In the genomic region with DNA sequence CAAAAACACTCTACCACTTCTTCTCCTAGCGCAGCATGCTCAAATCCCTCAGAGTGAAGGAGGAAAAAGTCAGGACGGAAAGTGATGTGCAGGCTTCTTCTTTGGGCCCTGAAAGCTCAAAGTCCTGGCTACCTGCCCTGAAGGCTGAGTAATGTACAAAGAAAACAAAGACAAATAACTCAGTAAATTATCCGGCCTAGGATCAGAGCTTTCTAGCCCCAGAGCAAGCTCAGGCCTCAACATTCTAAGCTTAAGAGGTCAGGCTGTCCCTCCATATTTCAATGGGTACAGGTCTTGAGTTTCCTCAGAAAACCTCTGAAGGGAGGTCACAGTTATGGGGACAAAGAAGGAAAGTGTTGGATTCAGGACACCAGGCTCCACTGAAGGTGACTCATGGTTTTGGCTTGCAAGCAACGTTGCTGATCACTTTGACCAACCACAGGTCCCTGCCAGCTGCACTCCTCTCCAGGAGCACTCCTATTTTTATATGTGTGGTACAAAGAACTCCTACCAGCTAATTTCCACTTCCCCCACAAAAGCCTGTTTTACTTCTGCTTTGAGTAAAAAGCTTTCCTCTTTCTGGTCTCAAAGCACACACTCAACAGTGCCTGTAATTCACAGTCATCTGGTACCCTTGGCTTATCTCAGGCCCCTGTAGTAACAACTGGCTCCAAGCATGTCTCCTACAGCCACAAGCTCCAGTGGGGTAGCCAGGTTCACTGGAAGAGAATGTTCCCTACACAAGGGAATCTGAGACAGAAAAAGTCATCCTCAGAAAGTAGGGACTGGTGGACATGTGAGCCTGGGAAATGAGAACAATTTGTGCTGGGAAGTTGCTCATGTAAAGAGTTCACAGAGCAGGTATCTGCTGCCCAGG, we compare ENCODE assay signal across 8 cellular contexts.
DNase-seq lines count a peak whose midpoint lies in the region; ATAC-seq, FAIRE-seq and TF ChIP-seq lines count a peak whose summit lies in the region.

No MANE protein-coding gene starts in this region.

- no peaks in the 10 kb centered on the region for H3K79me1 ChIP-seq in H1 (ENCODE audit: low read depth, low read length)

- no peak overlapping the region for H2BK120ac ChIP-seq in H1 (replicated peaks; ENCODE audit: low read depth, low read length)

- H3K56ac ChIP-seq in H1 (replicated peaks; ENCODE audit: insufficient read length, low read depth, low read length), result no peak overlapping the region

- no peak overlapping the region for H2BK20ac ChIP-seq in H1 (ENCODE audit: low read length)

- no peak overlapping the region for H3K4me3 ChIP-seq in H1 (ENCODE audit: extremely low read depth in 1 of 4, insufficient read depth in 2 of 4, low read depth in 3 of 4, low read length in 4 of 4)
- H3K4me3 ChIP-seq in muscle layer of colon (ENCODE audit: low read depth in 1 of 2, low read length in 2 of 2), result peak overlapping the region in 1 of 2 donors; percentile 7

- CTCF ChIA-PET in H1 (lab: Charles Lee; ENCODE audit: partially characterized antibody), result interaction anchor here (0.6 to 1.4 kb wide), 6 partner anchors 9 to 363 kb away, joined by 3 to 4 read pairs (median 3); no protein-coding TSS in a partner anchor

- no peak overlapping the region for H4K8ac ChIP-seq in H1 (ENCODE audit: extremely low read depth, insufficient read depth, low read length)

- POLR2A ChIA-PET in H1 (lab: Charles Lee; ENCODE audit: partially characterized antibody), result no interaction called here

- DNase-seq in RKO (ENCODE audit: low spot score) (peak; percentile 66), H1 (ENCODE audit: low read depth in 1 of 2, low spot score in 2 of 2) (no peak), mesenteric fat pad (ENCODE audit: low spot score) (no peak), DMS 273 (lab: John Stamatoyannopoulos, UW; ENCODE audit: unreplicated experiment) (no peak)

- no peak overlapping the region for H3K14ac ChIP-seq in H1 (ENCODE audit: insufficient read length)

- TF ChIP-seq EP300 in H1 (IDR thresholded peaks at IDR 0.05; ENCODE audit: borderline replicate concordance in 1 of 2, low read depth in 2 of 2, low read length in 2 of 2), result no peak

- H2BK12ac ChIP-seq in H1 (ENCODE audit: low read depth, low read length), result no peak overlapping the region

- H3K27me3 ChIP-seq in H1 (replicated peaks in 1 of 4; ENCODE audit: control insufficient read depth in 3 of 4, extremely low read depth in 1 of 4, insufficient read depth in 3 of 4, low read length in 3 of 4), result no peaks in the 10 kb centered on the region
- H3K27me3 ChIP-seq in muscle layer of colon (ENCODE audit: control insufficient read depth in 1 of 2, insufficient read depth in 2 of 2, low read length in 2 of 2), result no peaks in the 10 kb centered on the region

- H3K79me2 ChIP-seq in H1 (ENCODE audit: control insufficient read depth in 1 of 2, insufficient read depth in 2 of 2, low read length in 2 of 2), result no peaks in the 10 kb centered on the region

- H3K9me3 ChIP-seq in H1 (ENCODE audit: insufficient read depth in 2 of 2, low read depth in 1 of 2, low read length in 1 of 2) (no peaks in the 10 kb centered on the region), muscle layer of colon (ENCODE audit: low read length) (no peaks in the 10 kb centered on the region)

- no peak overlapping the region for H2BK5ac ChIP-seq in H1 (ENCODE audit: low read depth, low read length)

- TF ChIP-seq CTCF in C4-2B (conservative IDR thresholded peaks at IDR 0.05) (no peak), H1 (IDR thresholded peaks at IDR 0.05; ENCODE audit: control extremely low read depth in 1 of 3, insufficient read depth in 1 of 3, low read depth in 1 of 3, low read length in 3 of 3) (no peak)

- no peak overlapping the region for H4K5ac ChIP-seq in H1 (ENCODE audit: insufficient read length, low read depth, low read length)

- no peaks in the 10 kb centered on the region for H3K36me3 ChIP-seq in H1 (ENCODE audit: control insufficient read depth in 2 of 4, insufficient read depth in 4 of 4, low read length in 3 of 4)
- no peaks in the 10 kb centered on the region for H3K36me3 ChIP-seq in muscle layer of colon (ENCODE audit: insufficient read depth, low read length)

- H3K23me2 ChIP-seq in H1 (ENCODE audit: low read depth, low read length), result no peaks in the 10 kb centered on the region

- no peak for TF ChIP-seq RAD21 in H1 (IDR thresholded peaks at IDR 0.05 in 1 of 2, conservative IDR thresholded peaks at IDR 0.05 in 1 of 2; ENCODE audit: low read depth in 2 of 2, low read length in 2 of 2)

- no peak overlapping the region for H3K18ac ChIP-seq in H1 (ENCODE audit: extremely low read depth, low read length)

- H3K4me2 ChIP-seq in H1 (ENCODE audit: insufficient read depth in 1 of 2, low read depth in 2 of 2, low read length in 2 of 2), result no peak overlapping the region

- H2BK15ac ChIP-seq in H1 (ENCODE audit: low read length), result no peak overlapping the region

- no peak overlapping the region for H3K23ac ChIP-seq in H1 (ENCODE audit: insufficient read length)

- H3K4ac ChIP-seq in H1 (replicated peaks; ENCODE audit: insufficient read length, low read depth, low read length), result no peak overlapping the region

- 85% methylated on average over 4 of the region's 4 CpGs; no CpG with 5 or more reads in 1 of the 2 experiments for WGBS in H1 (ENCODE audit: extremely low coverage in 1 of 2, insufficient coverage in 1 of 2, insufficient read length in 1 of 2, insufficient replicate concordance in 2 of 2, low coverage in 1 of 2, low lambda C conversion rate in 2 of 2, missing lambda C conversion rate in 1 of 2), 2 experiments

- ATAC-seq in GM18909 (IDR thresholded peaks at IDR 0.05; ENCODE audit: poor library complexity, unreplicated experiment) (peak; percentile 73), HG03103 (IDR thresholded peaks at IDR 0.05; ENCODE audit: low read depth, unreplicated experiment) (peak; percentile 88)

- H3K9ac ChIP-seq in H1 (replicated peaks in 1 of 4; ENCODE audit: extremely low read depth in 1 of 4, low read depth in 3 of 4, low read length in 3 of 4) (no peak overlapping the region), muscle layer of colon (ENCODE audit: low read length) (no peak overlapping the region)

- no peak for FAIRE-seq in H1 (lab: Jason Lieb, UNC)

- H3K4me1 ChIP-seq in H1 (replicated peaks in 1 of 4; ENCODE audit: control insufficient read depth in 3 of 4, insufficient read depth in 4 of 4, low read length in 3 of 4) (no peaks in the 10 kb centered on the region), muscle layer of colon (ENCODE audit: insufficient read depth, low read length) (peaks cover 24% of the 10 kb centered on the region)

- H2AK5ac ChIP-seq in H1 (ENCODE audit: low read depth, low read length), result no peak overlapping the region

- H4K91ac ChIP-seq in H1 (replicated peaks; ENCODE audit: insufficient read length, low read length), result no peak overlapping the region

- no peak for TF ChIP-seq POLR2A in H1 (IDR thresholded peaks at IDR 0.05; ENCODE audit: control extremely low read depth in 1 of 2, low read depth in 2 of 2, low read length in 2 of 2)

- peak overlapping the region; percentile 50; the same call in 1 of the 2 replicates for H2AFZ ChIP-seq in H1 (ENCODE audit: low read length)

- H3K27ac ChIP-seq in C4-2B (peak overlapping the region; percentile 41; the same call in 1 of the 2 replicates), H1 (ENCODE audit: low read depth, low read length) (no peak overlapping the region), muscle layer of colon (ENCODE audit: low read depth, low read length) (peak overlapping the region; percentile 77)

- H4K20me1 ChIP-seq in H1 (replicated peaks in 1 of 2; ENCODE audit: control insufficient read depth in 1 of 2, insufficient read depth in 2 of 2, low read length in 2 of 2), result no peaks in the 10 kb centered on the region

TF ChIP-seq in H1, 55 proteins besides CTCF, POLR2A, EP300 and RAD21:
- TF ChIP-seq ZNF274 (IDR thresholded peaks at IDR 0.05; ENCODE audit: borderline replicate concordance, extremely low read depth, low read length) (no peak), CHD1 (IDR thresholded peaks at IDR 0.05; ENCODE audit: low read depth, low read length) (no peak), BCL11A (IDR thresholded peaks at IDR 0.05; ENCODE audit: low read depth in 2 of 2, low read length in 2 of 2) (no peak), NRF1 (IDR thresholded peaks at IDR 0.05; ENCODE audit: low read depth, low read length) (no peak), MAFK (IDR thresholded peaks at IDR 0.05; ENCODE audit: low read depth, low read length) (no peak), KDM5A (IDR thresholded peaks at IDR 0.05; ENCODE audit: low read length) (no peak), TAF1 (IDR thresholded peaks at IDR 0.05; ENCODE audit: low read depth, low read length) (no peak), SAP30 (IDR thresholded peaks at IDR 0.05; ENCODE audit: insufficient read depth, insufficient replicate concordance, low read length) (no peak), EZH2 (IDR thresholded peaks at IDR 0.05; ENCODE audit: low read depth, low read length, severe bottlenecking) (no peak), ASH2L (IDR thresholded peaks at IDR 0.05; ENCODE audit: low read length) (no peak), USF2 (IDR thresholded peaks at IDR 0.05; ENCODE audit: low read length) (no peak)
- TF ChIP-seq, protein P1, sequence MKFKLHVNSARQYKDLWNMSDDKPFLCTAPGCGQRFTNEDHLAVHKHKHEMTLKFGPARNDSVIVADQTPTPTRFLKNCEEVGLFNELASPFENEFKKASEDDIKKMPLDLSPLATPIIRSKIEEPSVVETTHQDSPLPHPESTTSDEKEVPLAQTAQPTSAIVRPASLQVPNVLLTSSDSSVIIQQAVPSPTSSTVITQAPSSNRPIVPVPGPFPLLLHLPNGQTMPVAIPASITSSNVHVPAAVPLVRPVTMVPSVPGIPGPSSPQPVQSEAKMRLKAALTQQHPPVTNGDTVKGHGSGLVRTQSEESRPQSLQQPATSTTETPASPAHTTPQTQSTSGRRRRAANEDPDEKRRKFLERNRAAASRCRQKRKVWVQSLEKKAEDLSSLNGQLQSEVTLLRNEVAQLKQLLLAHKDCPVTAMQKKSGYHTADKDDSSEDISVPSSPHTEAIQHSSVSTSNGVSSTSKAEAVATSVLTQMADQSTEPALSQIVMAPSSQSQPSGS (IDR thresholded peaks at IDR 0.05; ENCODE audit: low read length), result no peak
